8 cellular contexts compared by ENCODE assay signal in genomic region chr17:38871247-38871991, GRCh38. TPM values are rescaled to one million over a fixed set of nuclear protein-coding genes. Genes with fewer than 3 reads are reported as not detected.
A peak's percentile ranks its signal among the peaks of the same experiment; 100 is the strongest.
DNase-seq lines count a peak whose midpoint lies in the region; ATAC-seq and TF ChIP-seq lines count a peak whose summit lies in the region.

No MANE protein-coding gene starts in this region.

- peaks cover 68% of the 10 kb centered on the region for H3K4me1 Mint-ChIP-seq in activated T-cell treated with anti-CD3 and anti-CD28 coated beads, Interleukin-2, amount 50 U/mL, for 24 hours (ENCODE audit: low read depth)

- H3K4me3 Mint-ChIP-seq in activated T-cell treated with anti-CD3 and anti-CD28 coated beads, Interleukin-2, amount 50 U/mL, for 24 hours = peak overlapping the region; percentile 91

- H3K36me3 Mint-ChIP-seq in activated T-cell treated with anti-CD3 and anti-CD28 coated beads, Interleukin-2, amount 50 U/mL, for 24 hours (ENCODE audit: low read depth) = peaks cover 37% of the 10 kb centered on the region

- H3K27me3 Mint-ChIP-seq in activated T-cell treated with anti-CD3 and anti-CD28 coated beads, Interleukin-2, amount 50 U/mL, for 24 hours = no peaks in the 10 kb centered on the region

- H3K27ac Mint-ChIP-seq in activated T-cell treated with anti-CD3 and anti-CD28 coated beads, Interleukin-2, amount 50 U/mL, for 24 hours = peak overlapping the region; percentile 97

- H3K4me3 ChIP-seq in NT2/D1 (ENCODE audit: insufficient read length, low read depth) (peak overlapping the region; percentile 98), fibroblast of mammary gland (ENCODE audit: control insufficient read depth, low read depth, low read length) (peak overlapping the region; percentile 97), neutrophil (ENCODE audit: low read depth in 1 of 2, low read length in 1 of 2) (peak overlapping the region; percentile 80 to 99), tibial artery (peak overlapping the region; percentile 77 to 96)

- in situ Hi-C loops in GM13977 (cut with MboI; ENCODE audit: low pct_unique_long_range_greater_than_20kb, low sequenced_read_pairs, unreplicated experiment) = no loop called here

- peak; percentile 46 for TF ChIP-seq CTCF in GM13977 (IDR thresholded peaks at IDR 0.05; ENCODE audit: extremely low read depth, insufficient read depth, missing control alignments)
- peak; percentile 27 for TF ChIP-seq CTCF in fibroblast of mammary gland (conservative IDR thresholded peaks at IDR 0.05; ENCODE audit: control insufficient read depth, insufficient read depth, low read depth, low read length)
- peak; percentile 16 for TF ChIP-seq CTCF in neutrophil (IDR thresholded peaks at IDR 0.05)
- TF ChIP-seq CTCF in tibial artery (IDR thresholded peaks at IDR 0.05) = no peak

- peak overlapping the region; percentile 93 for H3K9ac ChIP-seq in NT2/D1 (ENCODE audit: insufficient read length, low read depth)

- H3K27me3 ChIP-seq in NT2/D1 (ENCODE audit: insufficient read depth, insufficient read length) (peaks cover 4% of the 10 kb centered on the region), neutrophil (no peaks in the 10 kb centered on the region), tibial artery (no peaks in the 10 kb centered on the region)

- H3K9me3 ChIP-seq in NT2/D1 (ENCODE audit: insufficient read depth, low read length) = no peaks in the 10 kb centered on the region
- H3K9me3 ChIP-seq in neutrophil = no peaks in the 10 kb centered on the region
- no peaks in the 10 kb centered on the region for H3K9me3 ChIP-seq in tibial artery

- peak; percentile 66 for DNase-seq in GM13977 (ENCODE audit: low spot score)
- no peak for DNase-seq in NT2/D1 (ENCODE audit: low read depth, low spot score)
- DNase-seq in activated T-cell treated with anti-CD3 and anti-CD28 coated beads, Interleukin-2, amount 50 U/mL, for 24 hours = peak; percentile 81
- DNase-seq in fibroblast of mammary gland (ENCODE audit: low read depth) = peak; percentile 87
- peak; percentile 83 to 88 for DNase-seq in tibial artery
- no peak for DNase-seq in mesenteric fat pad (ENCODE audit: low spot score)

- H3K36me3 ChIP-seq in NT2/D1 (ENCODE audit: insufficient read depth, insufficient read length, low read length) = peaks cover 38% of the 10 kb centered on the region
- H3K36me3 ChIP-seq in neutrophil = peaks cover 11% of the 10 kb centered on the region
- H3K36me3 ChIP-seq in tibial artery = no peaks in the 10 kb centered on the region

- H3K9me3 Mint-ChIP-seq in activated T-cell treated with anti-CD3 and anti-CD28 coated beads, Interleukin-2, amount 50 U/mL, for 24 hours = no peaks in the 10 kb centered on the region

- H3K27ac ChIP-seq in neutrophil = peak overlapping the region; percentile 99
- peak overlapping the region; percentile 92 to 98 for H3K27ac ChIP-seq in tibial artery

- intact Hi-C loops in tibial artery (cut with DNase I; ENCODE audit: low total_unique reads) = loop anchor here (10.0 kb wide), 1 partner anchor 293 kb away; the partner anchor contains the start of gene ARL5C

- H3K4me1 ChIP-seq in NT2/D1 (ENCODE audit: insufficient read depth, insufficient read length) (peaks cover 29% of the 10 kb centered on the region), neutrophil (ENCODE audit: control insufficient read depth in 1 of 2, insufficient read depth in 1 of 2, low read depth in 1 of 2, low read length in 1 of 2) (peaks cover 70 to 71% of the 10 kb centered on the region in 2 experiments), tibial artery (peaks cover 6 to 73% (median 54%) of the 10 kb centered on the region in 4 donors)

- no peak for ATAC-seq in HG03025 (IDR thresholded peaks at IDR 0.05; ENCODE audit: low FRiP score, unreplicated experiment)

RNA-seq across cellular contexts. Expression of gene LASP1, which starts 1.6 kb away (rescaled TPM):
- 172 TPM for total RNA-seq in mesenteric fat pad

RNA-seq across cellular contexts. Expression of gene RPL23, which starts 17.9 kb away (rescaled TPM):
- total RNA-seq in mesenteric fat pad = 1,395 TPM

RNA-seq across cellular contexts. Expression of gene CWC25, which starts 46.3 kb away (rescaled TPM):
- 22.4 TPM for total RNA-seq in mesenteric fat pad

Comparison
In these comparisons a context has a peak if more than half of its experiments do, and no peak if none do; other contexts are left out.
1. DNase-seq: peak in GM13977 (single experiment), activated T-cell treated with anti-CD3 and anti-CD28 coated beads, Interleukin-2, amount 50 U/mL, for 24 hours (single experiment), fibroblast of mammary gland (single experiment) and tibial artery (2 of 2); none in NT2/D1 (single experiment) and mesenteric fat pad (single experiment).
2. CTCF ChIP-seq: peak in GM13977 (single experiment), fibroblast of mammary gland (single experiment) and neutrophil (single experiment); none in tibial artery (0 of 2).
3. Peak in every context shown above with its lines, with median percentiles within 50 percentile points of each other: H3K4me3 ChIP-seq.